In genomic region chr19:7395793-7396192, GRCh38 we compare ENCODE assay signal across 9 cellular contexts. TPM values are rescaled to one million over a fixed set of nuclear protein-coding genes. Genes with fewer than 3 reads are reported as not detected.
DNase-seq lines count a peak whose midpoint lies in the region; ATAC-seq, FAIRE-seq and TF ChIP-seq lines count a peak whose summit lies in the region.
"Had no signal": no experiment of that assay in that cellular context is flagged by ENCODE, and none has a peak within 500 bp of the region (broad histone marks: within the 10 kb centered on the region; RNA-seq: fewer than 3 reads in every experiment).

No MANE protein-coding gene starts in this region.

- peaks cover 3% of the 10 kb centered on the region for H3K36me3 Mint-ChIP-seq in activated naive CD4-positive, alpha-beta T cell treated with anti-CD3 and anti-CD28 coated beads, Interleukin-2, amount 50 U/mL, for 24 hours

- no peaks in the 10 kb centered on the region; the same call in 1 of the 3 replicates for H3K9me3 ChIP-seq in GM12878 (replicated peaks; ENCODE audit: control insufficient read depth, insufficient read depth, low read length)
- H3K9me3 ChIP-seq in lower lobe of right lung = no peaks in the 10 kb centered on the region
- H3K9me3 ChIP-seq in upper lobe of right lung = no peaks in the 10 kb centered on the region

- POLR2A ChIA-PET in GM12878 (lab: Charles Lee) = interaction anchor here (0.6 to 3.9 kb wide), 8 partner anchors 9 to 234 kb away, joined by 3 to 34 read pairs (median 6); partner anchors contain the start of genes ARHGEF18 and PET100

- H3K27ac Mint-ChIP-seq in activated naive CD4-positive, alpha-beta T cell treated with anti-CD3 and anti-CD28 coated beads, Interleukin-2, amount 50 U/mL, for 24 hours = peak overlapping the region; percentile 84

- no peak for TF ChIP-seq EP300 in GM12878 (IDR thresholded peaks at IDR 0.05; ENCODE audit: borderline replicate concordance in 1 of 2, control insufficient read depth in 1 of 2, low read depth in 2 of 2, low read length in 2 of 2)

- no peak for DNase-seq in activated naive CD4-positive, alpha-beta T cell (lab: John Stamatoyannopoulos, UW)
- no peak for DNase-seq in GM12878 (ENCODE audit: low read depth, low spot score)
- DNase-seq in lower lobe of right lung = no peak
- no peak for DNase-seq in upper lobe of right lung
- no peak for DNase-seq in NCI-H187 treated with DMSO at 0.1 percent for 48 hours (lab: John Stamatoyannopoulos, UW)
- no peak for DNase-seq in NCI-H526 (lab: John Stamatoyannopoulos, UW)
- no peak for DNase-seq in NCI-H146 (lab: John Stamatoyannopoulos, UW)
- DNase-seq: SIG-M5 had no signal

- RAD21 ChIA-PET in GM12878 (lab: Charles Lee; ENCODE audit: unreplicated experiment) = interaction anchor here (0.9 to 2.0 kb wide), 4 partner anchors 9 to 172 kb away, joined by 3 to 7 read pairs (median 6); no protein-coding TSS in a partner anchor

- H3K9me3 Mint-ChIP-seq in activated naive CD4-positive, alpha-beta T cell treated with anti-CD3 and anti-CD28 coated beads, Interleukin-2, amount 50 U/mL, for 24 hours = no peaks in the 10 kb centered on the region

- H3K27me3 ChIP-seq in GM12878 (replicated peaks in 1 of 2; ENCODE audit: control insufficient read depth in 2 of 2, insufficient read depth in 2 of 2, low read length in 1 of 2) (no peaks in the 10 kb centered on the region), lower lobe of right lung (ENCODE audit: low read depth) (no peaks in the 10 kb centered on the region), upper lobe of right lung (no peaks in the 10 kb centered on the region)

- peak overlapping the region; percentile 80 for H3K27ac ChIP-seq in GM12878 (ENCODE audit: control insufficient read depth, insufficient read depth)
- peak overlapping the region; percentile 91 for H3K27ac ChIP-seq in lower lobe of right lung
- H3K27ac ChIP-seq in upper lobe of right lung = peak overlapping the region; percentile 88

- H3K4me1 Mint-ChIP-seq in activated naive CD4-positive, alpha-beta T cell treated with anti-CD3 and anti-CD28 coated beads, Interleukin-2, amount 50 U/mL, for 24 hours = peaks cover 38% of the 10 kb centered on the region

- peak overlapping the region; percentile 74 for H3K4me2 ChIP-seq in GM12878 (ENCODE audit: control insufficient read depth, insufficient read depth)

- no peaks in the 10 kb centered on the region; the same call in 1 of the 2 replicates for H4K20me1 ChIP-seq in GM12878 (ENCODE audit: control insufficient read depth, insufficient read depth)

- BruUV-seq in GM12878 (replicated peaks; lab: Mats Ljungman, UMichigan) = no TSS peak

- SMC1A ChIA-PET in GM12878 (lab: Charles Lee; ENCODE audit: uncharacterized antibody, unreplicated experiment) = interaction anchor here (0.9 to 5.5 kb wide), 4 partner anchors 8 to 117 kb away, joined by 3 to 40 read pairs (median 6); partner anchors contain the start of gene ARHGEF18

- CTCF ChIA-PET in GM12878 (lab: Yijun Ruan, JAX) = interaction anchor here (0.9 to 1.4 kb wide), 3 partner anchors 11 to 101 kb away, joined by 3 read pairs; no protein-coding TSS in a partner anchor

- H3K4me3 ChIP-seq in GM12878 (peak overlapping the region; percentile 96), lower lobe of right lung (peak overlapping the region; percentile 98), upper lobe of right lung (peak overlapping the region; percentile 96)

- ATAC-seq in GM12878 (peak; percentile 18), lower lobe of right lung (peak in 1 of 2 donors; percentile 51), upper lobe of right lung (no peak)

- no peaks in the 10 kb centered on the region for H3K27me3 Mint-ChIP-seq in activated naive CD4-positive, alpha-beta T cell treated with anti-CD3 and anti-CD28 coated beads, Interleukin-2, amount 50 U/mL, for 24 hours

- intact Hi-C loops in GM12878 (cut with micrococcal nuclease; ENCODE audit: unreplicated experiment) (no loop called here), lower lobe of right lung (cut with DNase I) (no loop called here), upper lobe of right lung (cut with DNase I) (no loop called here)

- TF ChIP-seq RAD21 in GM12878 (IDR thresholded peaks at IDR 0.05; ENCODE audit: insufficient read depth, low read depth, low read length) = no peak

- peak overlapping the region; percentile 88 for H3K4me3 Mint-ChIP-seq in activated naive CD4-positive, alpha-beta T cell treated with anti-CD3 and anti-CD28 coated beads, Interleukin-2, amount 50 U/mL, for 24 hours

- H3K9ac ChIP-seq in GM12878 (ENCODE audit: control insufficient read depth, insufficient read depth, low read length) = peak overlapping the region; percentile 82

- H3K79me2 ChIP-seq in GM12878 (ENCODE audit: control insufficient read depth, insufficient read depth, low read length) = peaks cover 51% of the 10 kb centered on the region

- H3K36me3 ChIP-seq in GM12878 (ENCODE audit: control insufficient read depth in 2 of 2, insufficient read depth in 2 of 2, low read length in 1 of 2) (no peaks in the 10 kb centered on the region), lower lobe of right lung (peaks cover 2% of the 10 kb centered on the region), upper lobe of right lung (no peaks in the 10 kb centered on the region)

- in situ Hi-C loops in GM12878 (cut with MboI) = no loop called here

- WGBS in GM12878 (ENCODE audit: insufficient coverage, insufficient replicate concordance, low lambda C conversion rate, missing lambda C conversion rate) = 2% methylated on average over 7 of the region's 7 CpGs

- FAIRE-seq in GM12878 (lab: Jason Lieb, UNC) = peak; percentile 18

- TF ChIP-seq POLR2A in GM12878 (IDR thresholded peaks at IDR 0.05; ENCODE audit: low read depth, low read length) = no peak

- no peak overlapping the region for H2AFZ ChIP-seq in GM12878 (ENCODE audit: control insufficient read depth, low read depth, low read length)

- H3K4me1 ChIP-seq in GM12878 (ENCODE audit: control insufficient read depth, insufficient read depth, low read length) (peaks cover 14% of the 10 kb centered on the region), lower lobe of right lung (peaks cover 40% of the 10 kb centered on the region), upper lobe of right lung (peaks cover 30% of the 10 kb centered on the region)

- TF ChIP-seq CTCF in GM12878 (IDR thresholded peaks at IDR 0.05 in 2 of 3, conservative IDR thresholded peaks at IDR 0.05 in 1 of 3; ENCODE audit: control insufficient read depth in 2 of 3, extremely low read depth in 1 of 3, insufficient read depth in 1 of 3, low read depth in 3 of 3, low read length in 3 of 3) = no peak
- no peak for TF ChIP-seq CTCF in lower lobe of right lung (IDR thresholded peaks at IDR 0.05)
- TF ChIP-seq CTCF in upper lobe of right lung (IDR thresholded peaks at IDR 0.05) = no peak

TF ChIP-seq in GM12878, 131 proteins besides CTCF, POLR2A, EP300 and RAD21 (continues in another document):
- TF ChIP-seq SREBF2 (IDR thresholded peaks at IDR 0.05; ENCODE audit: low read length) (no peak), ELK1 (IDR thresholded peaks at IDR 0.05; ENCODE audit: low read depth, low read length) (no peak)

RNA-seq across cellular contexts. Expression of gene ARHGEF18, which starts 47.1 kb away (rescaled TPM):
- total RNA-seq in GM12878 (2013; cell fraction: nucleolus; rRNA removed) = 56.0 and 60.3 TPM in 2 replicates
- total RNA-seq in GM12878 (2014; rRNA removed) (26.9 and 31.1 TPM in 2 replicates), GM12878 (2014; rRNA removed; fragmentation: Illumina TruSeq; extraction: Trizol) (8.8 and 8.9 TPM in 2 replicates), GM12878 (2021) (32.3 and 37.3 TPM in 2 replicates), lower lobe of right lung (42.4 TPM), upper lobe of right lung (50.4 TPM)
- polyA plus RNA-seq in GM12878 (2011; ENCODE audit: low read depth) = 7.9 TPM
- polyA plus RNA-seq in GM12878 (2011; rRNA removed) (7.0 and 8.9 TPM in 2 replicates), GM12878 (2014; fragmentation: Illumina TruSeq; extraction: Trizol) (1.2 and 6.6 TPM in 2 replicates), GM12878 (2014; fragmentation: Nextera tagmentation; extraction: Ambion mirVana) (under 1 TPM; 0.31 to 0.57 TPM), GM12878 (2014; rRNA removed) (23.3 and 27.6 TPM in 2 replicates), GM12878 (2016; fragmentation: Nextera tagmentation; extraction: Ambion mirVana) (10 to 100 TPM; 17.9 to 19.9 TPM)
- polyA plus RNA-seq in GM12878 (2011; cell fraction: cytosol; rRNA removed) = 15.0 and 21.0 TPM in 2 replicates
- 37.2 and 41.2 TPM in 2 replicates for polyA plus RNA-seq in GM12878 (2011; cell fraction: nucleus; rRNA removed)
- 17.2 and 18.4 TPM in 2 replicates for polyA plus RNA-seq in GM12878 (2012)
- polyA minus RNA-seq in GM12878 (2011; rRNA and poly(A)+ RNA removed) = 8.9 and 22.5 TPM in 2 replicates
- 16.8 and 20.8 TPM in 2 replicates for polyA minus RNA-seq in GM12878 (2011; cell fraction: cytosol; rRNA and poly(A)+ RNA removed)
- polyA minus RNA-seq in GM12878 (2011; cell fraction: nucleus; rRNA and poly(A)+ RNA removed) = 13.7 and 21.9 TPM in 2 replicates
